ENCODE assay signal across 15 cellular contexts in the genomic region with DNA sequence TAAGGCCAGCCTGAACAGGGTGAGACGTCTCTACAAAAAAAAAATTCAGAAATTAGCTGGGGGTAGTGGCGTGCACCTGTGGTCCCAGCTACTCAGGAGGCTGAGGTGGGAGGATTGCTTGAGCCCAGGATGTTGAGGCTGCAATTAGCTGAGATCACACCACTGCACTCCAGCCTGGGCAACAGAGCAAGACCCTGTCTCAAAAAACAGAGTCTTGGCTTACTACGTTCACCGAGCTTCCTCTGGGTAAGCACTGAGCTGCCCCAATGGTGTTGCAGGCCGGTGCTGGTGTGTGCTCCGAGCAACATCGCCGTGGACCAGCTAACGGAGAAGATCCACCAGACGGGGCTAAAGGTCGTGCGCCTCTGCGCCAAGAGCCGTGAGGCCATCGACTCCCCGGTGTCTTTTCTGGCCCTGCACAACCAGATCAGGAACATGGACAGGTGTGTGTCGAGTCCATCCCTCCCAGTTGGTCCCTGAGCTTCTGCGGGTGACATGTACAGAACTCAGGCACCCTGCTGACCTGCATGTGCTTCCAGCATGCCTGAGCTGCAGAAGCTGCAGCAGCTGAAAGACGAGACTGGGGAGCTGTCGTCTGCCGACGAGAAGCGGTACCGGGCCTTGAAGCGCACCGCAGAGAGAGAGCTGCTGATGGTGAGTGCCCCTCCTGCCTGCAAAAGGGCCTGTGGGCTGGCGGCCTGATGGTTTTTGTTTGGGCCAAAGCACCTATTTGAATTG. TPM values are rescaled to one million over a fixed set of nuclear protein-coding genes. Genes with fewer than 3 reads are reported as not detected.
A peak's percentile ranks its signal among the peaks of the same experiment; 100 is the strongest.
DNase-seq lines count a peak whose midpoint lies in the region; ATAC-seq, FAIRE-seq and TF ChIP-seq lines count a peak whose summit lies in the region.
"Had no signal": no experiment of that assay in that cellular context is flagged by ENCODE, and none has a peak within 500 bp of the region (broad histone marks: within the 10 kb centered on the region; RNA-seq: fewer than 3 reads in every experiment).

No MANE protein-coding gene starts in this region.

- H3K27me3 ChIP-seq in RWPE2 (ENCODE audit: insufficient read depth, poor library complexity, severe bottlenecking), result no peaks in the 10 kb centered on the region
- H3K27me3 ChIP-seq in K562 (ENCODE audit: control insufficient read depth in 2 of 2, insufficient read depth in 2 of 2, low read length in 2 of 2), result no peaks in the 10 kb centered on the region
- no peaks in the 10 kb centered on the region for H3K27me3 ChIP-seq in layer of hippocampus (ENCODE audit: control insufficient read depth, insufficient read depth, low read length)
- H3K27me3 ChIP-seq in spleen (replicated peaks in 1 of 7), result no peaks in the 10 kb centered on the region

- H3K27ac ChIP-seq in RWPE2 (ENCODE audit: poor library complexity, severe bottlenecking) (no peak overlapping the region), K562 (ENCODE audit: extremely low read depth, low read depth, low read length) (no peak overlapping the region), layer of hippocampus (ENCODE audit: low read depth, low read length) (peak overlapping the region; percentile 78), spleen (no peak overlapping the region)
- H3K27ac ChIP-seq: GM23248 had no signal

- TF ChIP-seq POLR2A in K562 (conservative IDR thresholded peaks at IDR 0.05) (no peak), spleen (IDR thresholded peaks at IDR 0.05) (no peak)

- H3K4me1 ChIP-seq in RWPE2 (ENCODE audit: insufficient read depth, poor library complexity, severe bottlenecking), result no peaks in the 10 kb centered on the region
- peaks cover 0 to 25% of the 10 kb centered on the region in 2 experiments; a peak in 1 of 5 replicates for H3K4me1 ChIP-seq in K562 (replicated peaks in 1 of 2; ENCODE audit: control insufficient read depth in 2 of 2, insufficient read depth in 2 of 2, low read length in 2 of 2)
- peaks cover 0 to 36% (median 15%) of the 10 kb centered on the region in 6 donors for H3K4me1 ChIP-seq in spleen

- DNase-seq in RWPE2 (ENCODE audit: low spot score) (peak; percentile 47), K562 (ENCODE audit: extremely low read depth in 1 of 4, low spot score in 3 of 4) (no peak), spleen (peak; percentile 67), chondrocyte (ENCODE audit: low spot score) (no peak), islet precursor cell (no peak)
- DNase-seq in activated naive CD4-positive, alpha-beta T cell treated with anti-CD3 and anti-CD28 coated beads for 36 hours, result no peak
- DNase-seq: Calu3; CD4-positive, alpha-beta T cell; Karpas-422; NCI-H2029 treated with DMSO at 0.1 percent for 48 hours; NCI-H524 treated with DMSO at 0.1 percent for 48 hours had no signal

- H3K4me3 Mint-ChIP-seq in activated naive CD4-positive, alpha-beta T cell treated with anti-CD3 and anti-CD28 coated beads for 36 hours, result no peak overlapping the region
- no peak overlapping the region for H3K4me3 Mint-ChIP-seq in chondrocyte (ENCODE audit: unreplicated experiment)
- H3K4me3 Mint-ChIP-seq: CD4-positive, alpha-beta T cell had no signal

- no peak for TF ChIP-seq RAD21 in K562 (CRISPR knock-in tag; conservative IDR thresholded peaks at IDR 0.05 in 1 of 2, IDR thresholded peaks at IDR 0.05 in 1 of 2)

- no peaks in the 10 kb centered on the region for H3K9me3 Mint-ChIP-seq in activated naive CD4-positive, alpha-beta T cell treated with anti-CD3 and anti-CD28 coated beads for 36 hours
- no peaks in the 10 kb centered on the region for H3K9me3 Mint-ChIP-seq in chondrocyte (ENCODE audit: low read depth)
- H3K9me3 Mint-ChIP-seq: CD4-positive, alpha-beta T cell had no signal

- POLR2A ChIA-PET in K562 (lab: Yijun Ruan, JAX), result interaction anchor here (0.6 to 2.4 kb wide), 6 partner anchors 10 to 376 kb away, joined by 3 to 12 read pairs (median 4); no protein-coding TSS in a partner anchor

- H3K27me3 Mint-ChIP-seq in activated naive CD4-positive, alpha-beta T cell treated with anti-CD3 and anti-CD28 coated beads for 36 hours (ENCODE audit: low read depth), result no peaks in the 10 kb centered on the region
- no peaks in the 10 kb centered on the region for H3K27me3 Mint-ChIP-seq in chondrocyte (ENCODE audit: low read depth)
- H3K27me3 Mint-ChIP-seq: CD4-positive, alpha-beta T cell had no signal

- BruUV-seq in K562 (replicated peaks; lab: Mats Ljungman, UMichigan), result no TSS peak

- 93% methylated on average over 18 of the region's 27 CpGs for WGBS in K562 (ENCODE audit: insufficient coverage, low coverage, missing lambda C conversion rate)
- WGBS in spleen, 5 donors, result 91 to 97% (median 95%) methylated on average over 23 to 27 of the region's 27 CpGs

- no peak for FAIRE-seq in K562 (lab: Jason Lieb, UNC)
- FAIRE-seq: GM19239 had no signal

- H3K9me1 ChIP-seq in K562 (ENCODE audit: control insufficient read depth, insufficient read depth, low read length), result peaks cover 3% of the 10 kb centered on the region

- H3K4me3 ChIP-seq in RWPE2 (ENCODE audit: severe bottlenecking) (no peak overlapping the region), K562 (no peak overlapping the region), spleen (no peak overlapping the region)
- H3K4me3 ChIP-seq: GM23248 had no signal

- H3K27ac Mint-ChIP-seq in activated naive CD4-positive, alpha-beta T cell treated with anti-CD3 and anti-CD28 coated beads for 36 hours, result no peak overlapping the region
- H3K27ac Mint-ChIP-seq in chondrocyte (ENCODE audit: unreplicated experiment), result no peak overlapping the region
- H3K27ac Mint-ChIP-seq: CD4-positive, alpha-beta T cell had no signal

- CTCF ChIA-PET in K562 (lab: Yijun Ruan, JAX; ENCODE audit: low intra/inter-chr PET ratio), result no interaction called here
- CTCF ChIA-PET in activated naive CD4-positive, alpha-beta T cell treated with anti-CD3 and anti-CD28 coated beads for 36 hours (lab: Charles Lee), result interaction anchor here (0.6 to 2.2 kb wide), 4 partner anchors 9 to 332 kb away, joined by 3 to 12 read pairs (median 4); no protein-coding TSS in a partner anchor

- no peaks in the 10 kb centered on the region for H3K9me3 ChIP-seq in RWPE2 (ENCODE audit: severe bottlenecking)
- H3K9me3 ChIP-seq in K562 (replicated peaks; ENCODE audit: control insufficient read depth, insufficient read depth, low read depth, low read length), result no peaks in the 10 kb centered on the region
- no peaks in the 10 kb centered on the region for H3K9me3 ChIP-seq in spleen

- in situ Hi-C loops in K562 (cut with MboI), result no loop called here

- H3K36me3 Mint-ChIP-seq in activated naive CD4-positive, alpha-beta T cell treated with anti-CD3 and anti-CD28 coated beads for 36 hours (ENCODE audit: low read depth), result peaks cover 25% of the 10 kb centered on the region
- H3K36me3 Mint-ChIP-seq in chondrocyte (ENCODE audit: low read depth), result peaks cover 31% of the 10 kb centered on the region

- ATAC-seq in RWPE2 (ENCODE audit: low read depth) (no peak), K562 (no peak), HG03520 (IDR thresholded peaks at IDR 0.05; ENCODE audit: unreplicated experiment) (no peak)

- intact Hi-C loops in K562 (cut with micrococcal nuclease), result no loop called here
- intact Hi-C loops in spleen (cut with DNase I; ENCODE audit: low total_unique reads), result no loop called here
- intact Hi-C loops in activated naive CD4-positive, alpha-beta T cell treated with anti-CD3 and anti-CD28 coated beads for 36 hours (cut with micrococcal nuclease), result no loop called here

- H3K36me3 ChIP-seq in RWPE2 (ENCODE audit: low read depth) (peaks cover 97% of the 10 kb centered on the region), K562 (ENCODE audit: control insufficient read depth, insufficient read depth, low read length) (peaks cover 99% of the 10 kb centered on the region; the same call in 2 of the 3 replicates), spleen (peaks cover 11 to 100% (median 100%) of the 10 kb centered on the region in 6 donors)

- no peaks in the 10 kb centered on the region for H3K4me1 Mint-ChIP-seq in activated naive CD4-positive, alpha-beta T cell treated with anti-CD3 and anti-CD28 coated beads for 36 hours (ENCODE audit: low read depth)
- H3K4me1 Mint-ChIP-seq in chondrocyte (ENCODE audit: low read depth), result no peaks in the 10 kb centered on the region

- TF ChIP-seq CTCF in RWPE2 (IDR thresholded peaks at IDR 0.05; ENCODE audit: poor library complexity, severe bottlenecking) (no peak), K562 (IDR thresholded peaks at IDR 0.05 in 2 of 3, conservative IDR thresholded peaks at IDR 0.05 in 1 of 3; ENCODE audit: insufficient read depth in 2 of 3, low read depth in 1 of 3, low read length in 3 of 3) (no peak), spleen (IDR thresholded peaks at IDR 0.05 in 8 of 11, conservative IDR thresholded peaks at IDR 0.05 in 3 of 11) (no peak), chondrocyte (IDR thresholded peaks at IDR 0.05) (no peak)

- no peak overlapping the region for H2AFZ ChIP-seq in K562 (ENCODE audit: low read depth, low read length)
- H2AFZ ChIP-seq: GM23248 had no signal

- no peak overlapping the region for H3K4me2 ChIP-seq in K562 (ENCODE audit: insufficient read depth, low read length)

- H4K20me1 ChIP-seq in K562 (replicated peaks; ENCODE audit: control insufficient read depth, insufficient read depth, low read length), result peaks cover 7% of the 10 kb centered on the region; the same call in 1 of the 2 replicates

- no peaks in the 10 kb centered on the region for H3K79me2 ChIP-seq in K562 (ENCODE audit: control insufficient read depth, insufficient read depth, low read length)

- TF ChIP-seq EP300 in K562 (IDR thresholded peaks at IDR 0.05; ENCODE audit: low read length), result no peak

- H3K9ac ChIP-seq in K562 (ENCODE audit: insufficient read depth in 1 of 2, low read depth in 2 of 2, low read length in 2 of 2), result no peak overlapping the region
- H3K9ac ChIP-seq: GM23248 had no signal

RNA-seq across cellular contexts. Expression of gene UPF1, which starts 24.1 kb away (rescaled TPM):
- total RNA-seq in K562 (2011; cell fraction: chromatin; rRNA removed; ENCODE audit: low replicate concordance), result 164 and 380 TPM in 2 replicates
- total RNA-seq in K562 (2011; cell fraction: nucleolus; rRNA removed), result 194 and 199 TPM in 2 replicates
- total RNA-seq in K562 (2011; cell fraction: nucleoplasm; rRNA removed), result 117 and 137 TPM in 2 replicates
- total RNA-seq in K562 (2014; rRNA removed) (59.6 and 66.0 TPM in 2 replicates), K562 (2014; rRNA removed; fragmentation: Illumina TruSeq; extraction: Trizol) (24.6 and 27.9 TPM in 2 replicates), K562 (2015; rRNA removed; fragmentation: Illumina TruSeq; extraction: Trizol) (27.8 and 31.1 TPM in 2 replicates), K562 (2021) (98.8 and 103 TPM in 2 replicates), spleen (100 to 1,000 TPM in 1 of 7 donors, 10 to 100 TPM in 6; 81.3 to 161 (median 87.7) TPM), chondrocyte (38.6 to 45.3 TPM (median 40.4 TPM) in 3 replicates)
- polyA plus RNA-seq in K562 (2011; rRNA removed) (21.5 and 44.9 TPM in 2 replicates), K562 (2014; fragmentation: Illumina TruSeq; extraction: Trizol) (47.1 and 49.1 TPM in 2 replicates), K562 (2014; fragmentation: Nextera tagmentation; extraction: Ambion mirVana) (under 1 TPM; 0.34 to 0.71 TPM), K562 (2014; rRNA removed) (36.5 and 40.7 TPM in 2 replicates), spleen (10 to 100 TPM; 31.2 to 63.5 (median 34.8) TPM)
- polyA plus RNA-seq in K562 (2011; cell fraction: cytosol; rRNA removed), result 21.0 and 30.1 TPM in 2 replicates
- polyA plus RNA-seq in K562 (2011; cell fraction: nucleus; rRNA removed), result 96.8 and 126 TPM in 2 replicates
- 49.2 and 51.8 TPM in 2 replicates for polyA plus RNA-seq in K562 (2012)
- polyA minus RNA-seq in K562 (2011; rRNA and poly(A)+ RNA removed), result 68.3 and 101 TPM in 2 replicates
- polyA minus RNA-seq in K562 (2011; cell fraction: cytosol; rRNA and poly(A)+ RNA removed), result 99.1 and 134 TPM in 2 replicates
- 61.1 and 76.9 TPM in 2 replicates for polyA minus RNA-seq in K562 (2011; cell fraction: nucleus; rRNA and poly(A)+ RNA removed)
- 100 to 1,000 TPM in 1 of 2 experiments, 10 to 100 TPM in 1; 95.0 to 105 TPM for total RNA-seq in activated naive CD4-positive, alpha-beta T cell treated with anti-CD3 and anti-CD28 coated beads for 36 hours

RNA-seq across cellular contexts. Expression of gene CERS1, which starts 40.1 kb away (rescaled TPM):
- total RNA-seq in K562 (2011; cell fraction: chromatin; rRNA removed; ENCODE audit: low replicate concordance), result 1.3 and 6.2 TPM in 2 replicates
- total RNA-seq in K562 (2011; cell fraction: nucleolus; rRNA removed), result 4.2 and 5.0 TPM in 2 replicates
- total RNA-seq in K562 (2011; cell fraction: nucleoplasm; rRNA removed), result 1.5 and 3.7 TPM in 2 replicates
- 0.86 TPM in 2 replicates for total RNA-seq in K562 (2014; rRNA removed)
- 0.13 and 0.33 TPM in 2 replicates for total RNA-seq in K562 (2014; rRNA removed; fragmentation: Illumina TruSeq; extraction: Trizol)
- 0.43 and 1.4 TPM in 2 replicates for total RNA-seq in K562 (2015; rRNA removed; fragmentation: Illumina TruSeq; extraction: Trizol)
- total RNA-seq in K562 (2021), result 1.5 and 1.7 TPM in 2 replicates
- 1.5 and 3.8 TPM in 2 replicates for polyA plus RNA-seq in K562 (2011; rRNA removed)
- 5.5 and 5.7 TPM in 2 replicates for polyA plus RNA-seq in K562 (2011; cell fraction: cytosol; rRNA removed)
- polyA plus RNA-seq in K562 (2011; cell fraction: nucleus; rRNA removed), result 3.7 and 4.0 TPM in 2 replicates
- 0.71 and 0.87 TPM in 2 replicates for polyA plus RNA-seq in K562 (2012)
- 0.80 and 1.7 TPM in 2 replicates for polyA plus RNA-seq in K562 (2014; fragmentation: Illumina TruSeq; extraction: Trizol)
- polyA plus RNA-seq in K562 (2014; fragmentation: Nextera tagmentation; extraction: Ambion mirVana), result not detected
- 1.1 TPM in 2 replicates for polyA plus RNA-seq in K562 (2014; rRNA removed)
- 1.1 and 2.3 TPM in 2 replicates for polyA minus RNA-seq in K562 (2011; rRNA and poly(A)+ RNA removed)
- 1.2 and 3.5 TPM in 2 replicates for polyA minus RNA-seq in K562 (2011; cell fraction: cytosol; rRNA and poly(A)+ RNA removed)
- 0.40 and 0.78 TPM in 2 replicates for polyA minus RNA-seq in K562 (2011; cell fraction: nucleus; rRNA and poly(A)+ RNA removed)
- total RNA-seq in spleen, result under 1 TPM in 4 of 7 donors, not detected in 3; 0.16 to 0.50 (median 0.40) TPM
- under 1 TPM in 2 of 3 donors, not detected in 1; 0.06 to 0.45 TPM for polyA plus RNA-seq in spleen
- not detected for total RNA-seq in activated naive CD4-positive, alpha-beta T cell treated with anti-CD3 and anti-CD28 coated beads for 36 hours
- total RNA-seq in chondrocyte, result 4.3 to 10.2 TPM (median 8.4 TPM) in 3 replicates
- total RNA-seq: CD4-positive, alpha-beta T cell had no signal

Comparison
In these comparisons a context has a peak if more than half of its experiments do, and no peak if none do; other contexts are left out.
1. DNase-seq: peak in RWPE2 (single experiment) and spleen (single experiment); none in K562 (0 of 4), activated naive CD4-positive, alpha-beta T cell treated with anti-CD3 and anti-CD28 coated beads for 36 hours (single experiment), chondrocyte (single experiment) and islet precursor cell (single experiment).